In the genomic region with DNA sequence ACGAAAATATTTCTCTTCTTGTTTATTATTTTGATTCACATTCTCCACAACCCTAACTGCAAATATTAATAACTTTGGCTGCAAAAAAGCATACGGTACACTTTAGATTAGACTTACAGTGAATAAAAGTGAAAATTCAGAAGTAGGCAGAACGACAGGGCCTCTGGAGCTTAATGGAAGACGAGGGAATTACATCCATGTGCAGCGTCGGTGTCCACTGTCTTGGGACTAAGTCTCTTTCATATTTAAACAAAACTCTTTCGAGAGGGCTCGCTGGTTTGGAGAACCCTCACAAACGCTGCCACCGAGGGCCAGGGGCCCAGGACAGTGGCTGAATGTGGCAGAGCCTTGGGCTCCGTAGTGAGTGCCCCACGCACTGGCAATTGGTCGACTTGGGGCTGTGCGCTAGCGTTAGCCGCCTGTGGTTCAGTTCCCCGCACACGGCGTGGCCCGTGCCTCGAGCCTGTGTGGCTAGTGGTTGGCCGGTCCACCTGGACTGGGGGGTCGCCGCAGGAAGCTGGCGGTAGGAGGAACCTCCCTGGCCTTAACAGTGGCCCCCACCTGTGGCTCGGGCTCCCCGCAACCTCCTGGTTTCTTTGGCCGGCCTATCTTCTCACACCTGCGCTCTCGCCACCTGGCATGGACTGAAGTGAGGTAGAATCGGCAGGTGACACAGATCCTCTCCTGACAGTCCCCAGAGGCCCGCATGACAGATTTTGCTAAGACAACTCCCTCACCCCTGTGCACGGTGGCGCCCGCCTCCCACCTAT, we compare ENCODE assay signal across 8 cellular contexts. TPM values are rescaled to one million over a fixed set of nuclear protein-coding genes. Genes with fewer than 3 reads are reported as not detected.
DNase-seq lines count a peak whose midpoint lies in the region; ATAC-seq, FAIRE-seq and TF ChIP-seq lines count a peak whose summit lies in the region.

No MANE protein-coding gene starts in this region.

- CTCF ChIA-PET in mammary epithelial cell (lab: Charles Lee; ENCODE audit: low non-redundant PET): interaction anchor here (0.5 to 1.0 kb wide), 2 partner anchors 21 to 486 kb away, joined by 3 to 5 read pairs; no protein-coding TSS in a partner anchor

- in situ Hi-C loops in mammary epithelial cell (cut with MboI; ENCODE audit: low sequenced_read_pairs in 2 of 2) (loop anchor here in 1 of 2 donors (25.0 kb wide), 1 partner anchor 276 kb away; no protein-coding TSS in a partner anchor), KBM-7 (cut with MboI; ENCODE audit: low pct_unique_long_range_greater_than_20kb, low sequenced_read_pairs) (no loop called here)

- H3K4me3 ChIP-seq in DND-41 (ENCODE audit: low read depth in 1 of 2, low read length in 2 of 2) (no peak overlapping the region), mammary epithelial cell (replicated peaks in 1 of 3; ENCODE audit: insufficient read depth in 1 of 3, low read depth in 2 of 3, low read length in 3 of 3) (peak overlapping the region in 2 of 3 experiments; percentile 27 to 59), pancreas (peak overlapping the region; percentile 17 to 52 (median 27))

- peaks cover 3% of the 10 kb centered on the region for H3K9me3 ChIP-seq in DND-41 (ENCODE audit: insufficient read depth, low read length, severe bottlenecking)
- no peaks in the 10 kb centered on the region for H3K9me3 ChIP-seq in mammary epithelial cell (replicated peaks; ENCODE audit: insufficient read depth, low read length)
- H3K9me3 ChIP-seq in pancreas: no peaks in the 10 kb centered on the region

- H3K9ac ChIP-seq in DND-41 (ENCODE audit: low read depth, low read length) (no peak overlapping the region), mammary epithelial cell (ENCODE audit: insufficient read depth, low read length) (no peak overlapping the region)

- no peaks in the 10 kb centered on the region for H4K20me1 ChIP-seq in DND-41 (ENCODE audit: insufficient read depth, low read length)
- H4K20me1 ChIP-seq in mammary epithelial cell (ENCODE audit: insufficient read depth, low read length): peaks cover 1% of the 10 kb centered on the region

- H3K79me2 ChIP-seq in DND-41 (ENCODE audit: insufficient read depth, low read length) (no peaks in the 10 kb centered on the region), mammary epithelial cell (ENCODE audit: insufficient read depth, low read length) (no peaks in the 10 kb centered on the region)

- FAIRE-seq in pancreas (lab: Jason Lieb, UNC): no peak

- DNase-seq in DND-41 (no peak), NCI-H1417 (lab: John Stamatoyannopoulos, UW) (peak; percentile 94 to 98 (median 96)), mammary epithelial cell (no peak), pancreas (peak in 1 of 6 donors; percentile 70), anterior cingulate cortex (lab: John Stamatoyannopoulos, UW) (no peak), hippocampal formation (lab: John Stamatoyannopoulos, UW) (no peak), KBM-7 (no peak)
- DNase-seq in stimulated activated CD4-positive, alpha-beta T cell treated with anti-CD3 and anti-CD28 coated beads, Interleukin-15, amount 100 ng/mL, for 24 hours: no peak

- H3K27ac ChIP-seq in DND-41 (ENCODE audit: low read length) (no peak overlapping the region), mammary epithelial cell (ENCODE audit: insufficient read depth, low read depth, low read length) (no peak overlapping the region), pancreas (no peak overlapping the region)

- H2AFZ ChIP-seq in DND-41 (ENCODE audit: low read depth, low read length) (0 out of 2 replicates have a peak overlapping the region, but pooled peaks have one; percentile 7), mammary epithelial cell (ENCODE audit: low read depth, low read length) (peak overlapping the region; percentile 80)

- no TSS peak for BruUV-seq in mammary epithelial cell (replicated peaks; lab: Mats Ljungman, UMichigan)

- no peaks in the 10 kb centered on the region for H3K27me3 ChIP-seq in DND-41 (ENCODE audit: insufficient read depth, low read length, poor library complexity)
- H3K27me3 ChIP-seq in mammary epithelial cell (ENCODE audit: insufficient read depth, low read length): peaks cover 58% of the 10 kb centered on the region
- H3K27me3 ChIP-seq in pancreas: peaks cover 8 to 74% (median 23%) of the 10 kb centered on the region in 4 donors

- H3K36me3 ChIP-seq in DND-41 (ENCODE audit: insufficient read depth, low read length) (no peaks in the 10 kb centered on the region), mammary epithelial cell (ENCODE audit: insufficient read depth, low read length) (no peaks in the 10 kb centered on the region), pancreas (no peaks in the 10 kb centered on the region)

- no peak for TF ChIP-seq CTCF in DND-41 (IDR thresholded peaks at IDR 0.05; ENCODE audit: borderline replicate concordance, extremely low read depth, low read length, poor library complexity, severe bottlenecking)
- no peak for TF ChIP-seq CTCF in mammary epithelial cell (conservative IDR thresholded peaks at IDR 0.05 in 1 of 2, IDR thresholded peaks at IDR 0.05 in 1 of 2; ENCODE audit: extremely low read depth in 1 of 2, insufficient read depth in 1 of 2, low read depth in 1 of 2, low read length in 2 of 2)
- TF ChIP-seq CTCF in pancreas (IDR thresholded peaks at IDR 0.05): no peak

- WGBS in mammary epithelial cell (ENCODE audit: low coverage, missing lambda C conversion rate): 50% methylated on average over 20 of the region's 35 CpGs
- 7% methylated on average over 35 of the region's 35 CpGs for WGBS in pancreas, 2 donors

- no peak overlapping the region for H3K4me2 ChIP-seq in DND-41 (ENCODE audit: insufficient read depth, low read length)
- peak overlapping the region; percentile 85 for H3K4me2 ChIP-seq in mammary epithelial cell (ENCODE audit: insufficient read depth, low read depth, low read length)

- ATAC-seq in DND-41 (ENCODE audit: insufficient read depth, low read depth) (no peak), pancreas (peak; percentile 21 to 26 (median 24))

- H3K4me1 ChIP-seq in DND-41 (ENCODE audit: insufficient read depth, low read length): peaks cover 13% of the 10 kb centered on the region
- peaks cover 25% of the 10 kb centered on the region for H3K4me1 ChIP-seq in mammary epithelial cell (ENCODE audit: insufficient read depth, low read length)
- peaks cover 7 to 30% (median 16%) of the 10 kb centered on the region in 3 donors for H3K4me1 ChIP-seq in pancreas

- dilution Hi-C loops in mammary epithelial cell (cut with HindIII; ENCODE audit: low sequenced_read_pairs): no loop called here

- intact Hi-C loops in mammary epithelial cell (cut with micrococcal nuclease) (loop anchor here (5.0 kb wide), 2 partner anchors 86 to 106 kb away; no protein-coding TSS in a partner anchor), pancreas (cut with DNase I) (no loop called here)

RNA-seq across cellular contexts. Expression of a gene that starts 0.7 kb away (rescaled TPM):
- total RNA-seq in mammary epithelial cell (1 to 10 TPM; 3.7 to 5.4 TPM), pancreas (under 1 TPM in 3 of 6 donors, not detected in 3; 0.09 to 0.23 (median 0.22) TPM)
- polyA plus RNA-seq in mammary epithelial cell (1.00 TPM), pancreas (under 1 TPM in 1 of 2 donors, not detected in 1; 0.04 TPM)
- 0.16 TPM for polyA minus RNA-seq in mammary epithelial cell

Comparison
In these comparisons a context has a peak if more than half of its experiments do, and no peak if none do; other contexts are left out.
1. DNase-seq: peak in NCI-H1417 (3 of 3); none in DND-41 (single experiment), mammary epithelial cell (single experiment), anterior cingulate cortex (0 of 58), stimulated activated CD4-positive, alpha-beta T cell treated with anti-CD3 and anti-CD28 coated beads, Interleukin-15, amount 100 ng/mL, for 24 hours (single experiment), hippocampal formation (0 of 2) and KBM-7 (single experiment).
2. H3K4me3 ChIP-seq: peak in mammary epithelial cell (2 of 3) and pancreas (4 of 4); none in DND-41 (0 of 2).